Comparison of ENCODE assay signal across 8 cellular contexts in the genomic region with DNA sequence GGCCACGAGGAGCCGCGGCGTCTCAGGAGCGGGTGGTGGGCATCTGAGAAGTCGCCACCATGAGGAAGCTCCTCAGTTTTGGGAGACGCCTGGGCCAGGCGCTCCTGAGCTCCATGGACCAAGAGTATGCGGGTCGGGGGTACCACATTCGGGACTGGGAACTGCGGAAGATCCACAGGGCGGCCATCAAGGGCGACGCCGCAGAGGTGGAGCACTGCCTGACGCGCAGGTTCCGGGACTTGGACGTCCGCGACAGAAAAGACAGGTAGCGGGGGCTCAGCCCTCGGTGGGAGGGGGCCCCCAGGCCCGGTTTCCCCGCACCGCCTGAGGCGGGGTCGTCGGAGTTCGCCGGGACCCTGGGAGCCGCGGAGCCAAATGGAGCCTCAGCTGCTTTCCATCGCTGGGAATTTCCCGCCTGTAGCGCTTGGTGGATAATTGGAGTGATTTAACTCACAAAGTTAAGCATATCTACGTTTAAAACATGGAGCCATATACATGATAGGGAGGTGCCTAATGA. TPM values are rescaled to one million over a fixed set of nuclear protein-coding genes. Genes with fewer than 3 reads are reported as not detected.
A peak's percentile ranks its signal among the peaks of the same experiment; 100 is the strongest.
DNase-seq lines count a peak whose midpoint lies in the region; ATAC-seq and TF ChIP-seq lines count a peak whose summit lies in the region.

No MANE protein-coding gene starts in this region.

- no peak for TF ChIP-seq CTCF in CD4-positive, alpha-beta T cell (IDR thresholded peaks at IDR 0.05)
- TF ChIP-seq CTCF in kidney epithelial cell (IDR thresholded peaks at IDR 0.05; ENCODE audit: insufficient read depth, low read length, poor library complexity, severe bottlenecking): no peak
- TF ChIP-seq CTCF in type B pancreatic cell (conservative IDR thresholded peaks at IDR 0.05): no peak

- H3K9me3 Mint-ChIP-seq in CD4-positive, alpha-beta T cell: no peaks in the 10 kb centered on the region
- H3K9me3 Mint-ChIP-seq in IgD-negative memory B cell: no peaks in the 10 kb centered on the region
- H3K9me3 Mint-ChIP-seq in activated naive CD8-positive, alpha-beta T cell treated with anti-CD3 and anti-CD28 coated beads, Interleukin-2, amount 50 U/mL, for 24 hours: no peaks in the 10 kb centered on the region
- H3K9me3 Mint-ChIP-seq in type B pancreatic cell: no peaks in the 10 kb centered on the region

- POLR2A ChIA-PET in CD4-positive, alpha-beta T cell (lab: Charles Lee): interaction anchor here (0.9 kb wide), 1 partner anchor 51 kb away, joined by 4 read pairs; the partner anchor contains the start of gene NOL6

- intact Hi-C loops in CD4-positive, alpha-beta T cell (cut with DNase I, micrococcal nuclease): no loop called here

- DNase-seq in CD4-positive, alpha-beta T cell: no peak
- peak; percentile 12 for DNase-seq in activated naive CD8-positive, alpha-beta T cell treated with anti-CD3 and anti-CD28 coated beads, Interleukin-2, amount 50 U/mL, for 24 hours
- DNase-seq in kidney epithelial cell (ENCODE audit: low read depth): no peak
- DNase-seq in type B pancreatic cell (ENCODE audit: extremely low spot score, unreplicated experiment): peak; percentile 72
- no peak for DNase-seq in NCI-H510A (lab: John Stamatoyannopoulos, UW)
- DNase-seq in NOMO-1 treated with dmso at 0.1 percent for 144 hours (lab: John Stamatoyannopoulos, UW; ENCODE audit: unreplicated experiment): no peak

- no peaks in the 10 kb centered on the region for H3K36me3 Mint-ChIP-seq in CD4-positive, alpha-beta T cell (ENCODE audit: low read depth)
- H3K36me3 Mint-ChIP-seq in IgD-negative memory B cell (no peaks in the 10 kb centered on the region), type B pancreatic cell (no peaks in the 10 kb centered on the region)
- no peaks in the 10 kb centered on the region for H3K36me3 Mint-ChIP-seq in activated naive CD8-positive, alpha-beta T cell treated with anti-CD3 and anti-CD28 coated beads, Interleukin-2, amount 50 U/mL, for 24 hours (ENCODE audit: low read depth)

- H3K36me3 ChIP-seq in kidney epithelial cell (ENCODE audit: control insufficient read depth, insufficient read depth, low read length): no peaks in the 10 kb centered on the region

- CTCF ChIA-PET in CD4-positive, alpha-beta T cell (lab: Charles Lee): interaction anchor here (1.4 kb wide), 1 partner anchor 14 kb away, joined by 4 read pairs; no protein-coding TSS in a partner anchor

- ATAC-seq in CD4-positive, alpha-beta T cell (ENCODE audit: poor library complexity): peak; percentile 34
- ATAC-seq in activated naive CD8-positive, alpha-beta T cell treated with anti-CD3 and anti-CD28 coated beads, Interleukin-2, amount 50 U/mL, for 24 hours: no peak
- no peak for ATAC-seq in HG03095 (IDR thresholded peaks at IDR 0.05; ENCODE audit: unreplicated experiment)

- H3K4me3 ChIP-seq in kidney epithelial cell (ENCODE audit: low read depth, low read length): peak overlapping the region; percentile 83

- no peaks in the 10 kb centered on the region for H3K9me3 ChIP-seq in CD4-positive, alpha-beta T cell (ENCODE audit: control insufficient read depth, low read length)

- H3K27me3 ChIP-seq in CD4-positive, alpha-beta T cell (ENCODE audit: control insufficient read depth, insufficient read depth, low read length): peaks cover 32% of the 10 kb centered on the region
- no peaks in the 10 kb centered on the region for H3K27me3 ChIP-seq in kidney epithelial cell (ENCODE audit: control insufficient read depth, insufficient read depth, low read length)

- no peak overlapping the region for H3K27ac ChIP-seq in CD4-positive, alpha-beta T cell (ENCODE audit: low read depth, low read length)

- H3K4me1 Mint-ChIP-seq in CD4-positive, alpha-beta T cell (ENCODE audit: low read depth): peaks cover 10% of the 10 kb centered on the region
- H3K4me1 Mint-ChIP-seq in IgD-negative memory B cell (peaks cover 0 to 7% (median 4%) of the 10 kb centered on the region in 3 donors), type B pancreatic cell (ENCODE audit: unreplicated experiment) (no peaks in the 10 kb centered on the region)
- no peaks in the 10 kb centered on the region for H3K4me1 Mint-ChIP-seq in activated naive CD8-positive, alpha-beta T cell treated with anti-CD3 and anti-CD28 coated beads, Interleukin-2, amount 50 U/mL, for 24 hours

- H3K27ac Mint-ChIP-seq in CD4-positive, alpha-beta T cell: no peak overlapping the region
- H3K27ac Mint-ChIP-seq in IgD-negative memory B cell (no peak overlapping the region), type B pancreatic cell (peak overlapping the region; percentile 74)
- no peak overlapping the region for H3K27ac Mint-ChIP-seq in activated naive CD8-positive, alpha-beta T cell treated with anti-CD3 and anti-CD28 coated beads, Interleukin-2, amount 50 U/mL, for 24 hours

- H3K27me3 Mint-ChIP-seq in CD4-positive, alpha-beta T cell: peaks cover 78% of the 10 kb centered on the region
- H3K27me3 Mint-ChIP-seq in IgD-negative memory B cell: peaks cover 28% of the 10 kb centered on the region
- peaks cover 65% of the 10 kb centered on the region for H3K27me3 Mint-ChIP-seq in activated naive CD8-positive, alpha-beta T cell treated with anti-CD3 and anti-CD28 coated beads, Interleukin-2, amount 50 U/mL, for 24 hours
- peaks cover 27% of the 10 kb centered on the region for H3K27me3 Mint-ChIP-seq in type B pancreatic cell

- H3K4me3 Mint-ChIP-seq in CD4-positive, alpha-beta T cell: peak overlapping the region; percentile 87
- H3K4me3 Mint-ChIP-seq in IgD-negative memory B cell (peak overlapping the region in 3 of 4 donors; percentile 69 to 89 (median 81)), type B pancreatic cell (peak overlapping the region; percentile 94)
- peak overlapping the region; percentile 74 for H3K4me3 Mint-ChIP-seq in activated naive CD8-positive, alpha-beta T cell treated with anti-CD3 and anti-CD28 coated beads, Interleukin-2, amount 50 U/mL, for 24 hours

RNA-seq across cellular contexts. Expression of gene ANKRD18B, which starts 0.4 kb away (rescaled TPM):
- total RNA-seq in CD4-positive, alpha-beta T cell: under 1 TPM in 1 of 2 experiments, not detected in 1; 0.61 TPM
- not detected for polyA plus RNA-seq in IgD-negative memory B cell
- 2.1 and 3.8 TPM in 2 replicates for total RNA-seq in kidney epithelial cell
- total RNA-seq in type B pancreatic cell (ENCODE audit: low replicate concordance): 2.8 and 10.3 TPM in 2 replicates

RNA-seq across cellular contexts. Expression of gene NOL6, which starts 50.8 kb away (rescaled TPM):
- 10 to 100 TPM; 30.5 to 30.6 TPM for total RNA-seq in CD4-positive, alpha-beta T cell
- polyA plus RNA-seq in IgD-negative memory B cell: 18.9 TPM
- total RNA-seq in kidney epithelial cell: 32.8 and 34.8 TPM in 2 replicates
- total RNA-seq in type B pancreatic cell (ENCODE audit: low replicate concordance): 39.2 and 46.3 TPM in 2 replicates

Comparison
In these comparisons a context has a peak if more than half of its experiments do, and no peak if none do; other contexts are left out.
1. DNase-seq: peak in activated naive CD8-positive, alpha-beta T cell treated with anti-CD3 and anti-CD28 coated beads, Interleukin-2, amount 50 U/mL, for 24 hours (single experiment) and type B pancreatic cell (single experiment); none in CD4-positive, alpha-beta T cell (0 of 10), kidney epithelial cell (single experiment), NCI-H510A (single experiment) and NOMO-1 treated with dmso at 0.1 percent for 144 hours (single experiment).
2. Peak in every context shown above with its lines, with median percentiles within 50 percentile points of each other: H3K4me3 Mint-ChIP-seq.